ENCODE assay signal across 8 cellular contexts in genomic region chr10:103564799-103565365, GRCh38.
A peak's percentile ranks its signal among the peaks of the same experiment; 100 is the strongest.
DNase-seq lines count a peak whose midpoint lies in the region; ATAC-seq, FAIRE-seq and TF ChIP-seq lines count a peak whose summit lies in the region.

No MANE protein-coding gene starts in this region.

- peak; percentile 68 for TF ChIP-seq CTCF in SK-N-SH (IDR thresholded peaks at IDR 0.05)
- peak; percentile 77 to 98 (median 94) for TF ChIP-seq CTCF in H1 (IDR thresholded peaks at IDR 0.05; ENCODE audit: control extremely low read depth in 1 of 3, insufficient read depth in 1 of 3, low read depth in 1 of 3, low read length in 3 of 3)

- CTCF ChIA-PET in SK-N-SH (lab: Yijun Ruan, JAX) = interaction anchor here (0.5 to 3.3 kb wide), 55 partner anchors 8 to 1009 kb away, joined by 3 to 27 read pairs (median 4); partner anchors contain the start of genes CALHM2 and NEURL1
- CTCF ChIA-PET in H1 (lab: Charles Lee; ENCODE audit: partially characterized antibody) = interaction anchor here (0.7 to 8.0 kb wide), 67 partner anchors 10 to 506 kb away, joined by 3 to 134 read pairs (median 5); partner anchors contain the start of genes CALHM1, CALHM2, CALHM3 and NEURL1

- no peak for TF ChIP-seq POLR2A in H1 (IDR thresholded peaks at IDR 0.05; ENCODE audit: control extremely low read depth in 1 of 2, low read depth in 2 of 2, low read length in 2 of 2)
- TF ChIP-seq POLR2A in GM12892 (IDR thresholded peaks at IDR 0.05; ENCODE audit: low read depth, low read length) = no peak

- no peak overlapping the region for H2BK12ac ChIP-seq in H1 (ENCODE audit: low read depth, low read length)

- no peak overlapping the region for H3K56ac ChIP-seq in H1 (replicated peaks; ENCODE audit: insufficient read length, low read depth, low read length)

- H4K20me1 ChIP-seq in SK-N-SH (ENCODE audit: insufficient read depth) (no peaks in the 10 kb centered on the region), H1 (replicated peaks in 1 of 2; ENCODE audit: control insufficient read depth in 1 of 2, insufficient read depth in 2 of 2, low read length in 2 of 2) (no peaks in the 10 kb centered on the region)

- H3K23ac ChIP-seq in H1 (ENCODE audit: insufficient read length) = no peak overlapping the region

- 0 out of 2 replicates have a peak overlapping the region, but pooled peaks have one; percentile 56 for H2AK5ac ChIP-seq in H1 (ENCODE audit: low read depth, low read length)

- H4K91ac ChIP-seq in H1 (replicated peaks; ENCODE audit: insufficient read length, low read length) = no peak overlapping the region

- TF ChIP-seq EP300 in SK-N-SH (IDR thresholded peaks at IDR 0.05; ENCODE audit: borderline replicate concordance in 1 of 2, low read depth in 1 of 2, low read length in 1 of 2) (no peak), H1 (IDR thresholded peaks at IDR 0.05; ENCODE audit: borderline replicate concordance in 1 of 2, low read depth in 2 of 2, low read length in 2 of 2) (no peak)

- no peaks in the 10 kb centered on the region; the same call in 1 of the 2 replicates for H3K27me3 ChIP-seq in SK-N-SH (ENCODE audit: insufficient read depth)
- H3K27me3 ChIP-seq in H1 (replicated peaks in 1 of 4; ENCODE audit: control insufficient read depth in 3 of 4, extremely low read depth in 1 of 4, insufficient read depth in 3 of 4, low read length in 3 of 4) = no peaks in the 10 kb centered on the region

- ATAC-seq in sciatic nerve (peak; percentile 23), GM18520 (IDR thresholded peaks at IDR 0.05; ENCODE audit: unreplicated experiment) (no peak)

- intact Hi-C loops in sciatic nerve (cut with DNase I) = no loop called here

- WGBS in SK-N-SH (ENCODE audit: low lambda C conversion rate) = 70% methylated on average over 10 of the region's 10 CpGs
- 43% methylated on average over 10 of the region's 10 CpGs; no CpG with 5 or more reads in 1 of the 2 experiments for WGBS in H1 (ENCODE audit: extremely low coverage in 1 of 2, insufficient coverage in 1 of 2, insufficient read length in 1 of 2, insufficient replicate concordance in 2 of 2, low coverage in 1 of 2, low lambda C conversion rate in 2 of 2, missing lambda C conversion rate in 1 of 2), 2 experiments

- no peak overlapping the region for H2BK120ac ChIP-seq in H1 (replicated peaks; ENCODE audit: low read depth, low read length)

- H2BK20ac ChIP-seq in H1 (ENCODE audit: low read length) = no peak overlapping the region

- no peak overlapping the region for H3K9ac ChIP-seq in SK-N-SH
- no peak overlapping the region for H3K9ac ChIP-seq in H1 (replicated peaks in 1 of 4; ENCODE audit: extremely low read depth in 1 of 4, low read depth in 3 of 4, low read length in 3 of 4)

- H3K4me1 ChIP-seq in SK-N-SH (ENCODE audit: control insufficient read depth in 1 of 2, insufficient read depth in 2 of 2, low read depth in 1 of 2, low read length in 1 of 2) (peaks cover 0 to 24% of the 10 kb centered on the region in 2 experiments; a peak in 1 of 4 replicates), H1 (replicated peaks in 1 of 4; ENCODE audit: control insufficient read depth in 3 of 4, insufficient read depth in 4 of 4, low read length in 3 of 4) (no peaks in the 10 kb centered on the region; a peak in 1 of 7 replicates)

- H3K9me2 ChIP-seq in SK-N-SH = no peaks in the 10 kb centered on the region

- no peaks in the 10 kb centered on the region for H3K23me2 ChIP-seq in H1 (ENCODE audit: low read depth, low read length)

- H3K4me3 ChIP-seq in SK-N-SH (ENCODE audit: low read depth in 2 of 2, low read length in 1 of 2) (no peak overlapping the region), H1 (ENCODE audit: extremely low read depth in 1 of 4, insufficient read depth in 2 of 4, low read depth in 3 of 4, low read length in 4 of 4) (no peak overlapping the region)

- H3K79me1 ChIP-seq in H1 (ENCODE audit: low read depth, low read length) = no peaks in the 10 kb centered on the region

- H3K4me2 ChIP-seq in SK-N-SH (no peak overlapping the region), H1 (ENCODE audit: insufficient read depth in 1 of 2, low read depth in 2 of 2, low read length in 2 of 2) (no peak overlapping the region)

- H3K36me3 ChIP-seq in SK-N-SH (replicated peaks in 1 of 2; ENCODE audit: control insufficient read depth in 1 of 2, insufficient read depth in 2 of 2, low read length in 1 of 2) (no peaks in the 10 kb centered on the region), H1 (ENCODE audit: control insufficient read depth in 2 of 4, insufficient read depth in 4 of 4, low read length in 3 of 4) (no peaks in the 10 kb centered on the region)

- peak; percentile 77 for DNase-seq in activated CD4-positive, alpha-beta T cell treated with anti-CD3 and anti-CD28 coated beads for 48 hours
- no peak for DNase-seq in activated CD4-positive, alpha-beta T cell treated with anti-CD3 and anti-CD28 coated beads, Interleukin-2, amount 50 U/mL, for 4 hours
- DNase-seq in SK-N-SH (peak; percentile 83), H1 (ENCODE audit: low read depth in 1 of 2, low spot score in 2 of 2) (peak in 1 of 2 experiments; percentile 95), sciatic nerve (ENCODE audit: low spot score) (no peak), GM12892 (ENCODE audit: insufficient read length) (no peak), NCI-H187 (lab: John Stamatoyannopoulos, UW) (no peak)

- H3K18ac ChIP-seq in H1 (ENCODE audit: extremely low read depth, low read length) = no peak overlapping the region

- H3K27ac ChIP-seq in SK-N-SH (ENCODE audit: low read depth in 2 of 2, low read length in 1 of 2) (no peak overlapping the region), H1 (ENCODE audit: low read depth, low read length) (no peak overlapping the region)

- H3K9me3 ChIP-seq in SK-N-SH = no peaks in the 10 kb centered on the region
- no peaks in the 10 kb centered on the region; a peak in 1 of 4 replicates for H3K9me3 ChIP-seq in H1 (ENCODE audit: insufficient read depth in 2 of 2, low read depth in 1 of 2, low read length in 1 of 2)

- H3F3A ChIP-seq in SK-N-SH (replicated peaks; ENCODE audit: insufficient read depth) = no peaks in the 10 kb centered on the region

- H2AFZ ChIP-seq in SK-N-SH (ENCODE audit: low read depth) (no peak overlapping the region), H1 (ENCODE audit: low read length) (no peak overlapping the region)

- no peak overlapping the region for H3K14ac ChIP-seq in H1 (ENCODE audit: insufficient read length)

- no peak overlapping the region for H2BK15ac ChIP-seq in H1 (ENCODE audit: low read length)

- H3K4ac ChIP-seq in H1 (replicated peaks; ENCODE audit: insufficient read length, low read depth, low read length) = no peak overlapping the region

- no peak overlapping the region for H4K5ac ChIP-seq in H1 (ENCODE audit: insufficient read length, low read depth, low read length)

- no peak overlapping the region for H2BK5ac ChIP-seq in H1 (ENCODE audit: low read depth, low read length)

- FAIRE-seq in H1 (lab: Jason Lieb, UNC) (no peak), GM12892 (lab: Jason Lieb, UNC) (no peak)

- H3K79me2 ChIP-seq in SK-N-SH (ENCODE audit: insufficient read depth) (no peaks in the 10 kb centered on the region), H1 (ENCODE audit: control insufficient read depth in 1 of 2, insufficient read depth in 2 of 2, low read length in 2 of 2) (no peaks in the 10 kb centered on the region)

- TF ChIP-seq RAD21 in SK-N-SH (IDR thresholded peaks at IDR 0.05; ENCODE audit: low read length) = peak; percentile 63
- peak; percentile 76 to 85 for TF ChIP-seq RAD21 in H1 (IDR thresholded peaks at IDR 0.05 in 1 of 2, conservative IDR thresholded peaks at IDR 0.05 in 1 of 2; ENCODE audit: low read depth in 2 of 2, low read length in 2 of 2)

- peak overlapping the region; percentile 62 for H4K8ac ChIP-seq in H1 (ENCODE audit: extremely low read depth, insufficient read depth, low read length)

- POLR2A ChIA-PET in SK-N-SH (lab: Yijun Ruan, JAX) (interaction anchor here (0.8 to 0.9 kb wide), 2 partner anchors 13 to 22 kb away, joined by 3 read pairs; no protein-coding TSS in a partner anchor), H1 (lab: Charles Lee; ENCODE audit: partially characterized antibody) (no interaction called here)

TF ChIP-seq in SK-N-SH, 30 proteins besides CTCF, POLR2A, EP300 and RAD21 (continues in another document):
- TF ChIP-seq RXRA (IDR thresholded peaks at IDR 0.05; ENCODE audit: borderline replicate concordance, low read depth) = no peak
- peak; percentile 31; the same call in 1 of the 2 replicates for TF ChIP-seq SMC3 (IDR thresholded peaks at IDR 0.05; ENCODE audit: low read depth, low read length)

TF ChIP-seq in H1, 55 proteins besides CTCF, POLR2A, EP300 and RAD21:
- TF ChIP-seq CTBP2 (IDR thresholded peaks at IDR 0.05; ENCODE audit: borderline replicate concordance, insufficient read depth, insufficient read length, low read length) (no peak), TAF7 (optimal IDR thresholded peaks at IDR 0.05; ENCODE audit: borderline replicate concordance, low read depth, low read length) (peak; percentile 14)
TF ChIP-seq in H1: peak in this region for 1.

Comparison
In these comparisons a context has a peak if more than half of its experiments do, and no peak if none do; other contexts are left out.
1. DNase-seq: peak in activated CD4-positive, alpha-beta T cell treated with anti-CD3 and anti-CD28 coated beads for 48 hours (single experiment) and SK-N-SH (single experiment); none in activated CD4-positive, alpha-beta T cell treated with anti-CD3 and anti-CD28 coated beads, Interleukin-2, amount 50 U/mL, for 4 hours (0 of 2), sciatic nerve (single experiment), GM12892 (single experiment) and NCI-H187 (0 of 2).